Comparison of ENCODE assay signal across 5 cellular contexts in genomic region chr11:67795746-67796145, GRCh38.
"Had no signal": no experiment of that assay in that cellular context is flagged by ENCODE, and none has a peak within 500 bp of the region (broad histone marks: within the 10 kb centered on the region; RNA-seq: fewer than 3 reads in every experiment).

No MANE protein-coding gene starts in this region.

- DNase-seq: H9, HCEC 1CT, IMR-90, KBM-7 had no signal

- ATAC-seq: GM23338 had no signal

- H3K4me2 ChIP-seq: GM23338 had no signal

- H2AFZ ChIP-seq: GM23338 had no signal

- H3K4me3 ChIP-seq: GM23338 had no signal
